ENCODE assay signal across 17 cellular contexts in genomic region chr6:52373294-52373693, GRCh38. TPM values are rescaled to one million over a fixed set of nuclear protein-coding genes. Genes with fewer than 3 reads are reported as not detected.
DNase-seq lines count a peak whose midpoint lies in the region; ATAC-seq and TF ChIP-seq lines count a peak whose summit lies in the region.
"Had no signal": no experiment of that assay in that cellular context is flagged by ENCODE, and none has a peak within 500 bp of the region (broad histone marks: within the 10 kb centered on the region; RNA-seq: fewer than 3 reads in every experiment).

No MANE protein-coding gene starts in this region.

- H3K27ac Mint-ChIP-seq in naive thymus-derived CD8-positive, alpha-beta T cell: peak overlapping the region; percentile 46 to 97 (median 77)
- H3K27ac Mint-ChIP-seq in T-helper 17 cell: no peak overlapping the region

- no peak for TF ChIP-seq CTCF in spleen (IDR thresholded peaks at IDR 0.05 in 8 of 11, conservative IDR thresholded peaks at IDR 0.05 in 3 of 11)

- H3K9me3 ChIP-seq in T-helper 17 cell (ENCODE audit: control insufficient read depth, low read length, poor library complexity, severe bottlenecking) (no peaks in the 10 kb centered on the region), spleen (peaks cover 0 to 3% (median 0%) of the 10 kb centered on the region in 8 donors)
- H3K9me3 ChIP-seq: HAP-1 had no signal

- in situ Hi-C loops in G401 (cut with HindIII; ENCODE audit: low sequenced_read_pairs): no loop called here

- peaks cover 49 to 97% (median 79%) of the 10 kb centered on the region in 4 donors for H3K4me1 Mint-ChIP-seq in naive thymus-derived CD8-positive, alpha-beta T cell
- H3K4me1 Mint-ChIP-seq in T-helper 17 cell: peaks cover 60% of the 10 kb centered on the region

- peaks cover 0 to 43% (median 32%) of the 10 kb centered on the region in 6 donors for H3K4me1 ChIP-seq in spleen
- H3K4me1 ChIP-seq: HAP-1 had no signal

- H3K36me3 Mint-ChIP-seq in naive thymus-derived CD8-positive, alpha-beta T cell: peaks cover 14 to 52% (median 18%) of the 10 kb centered on the region in 3 donors
- peaks cover 3% of the 10 kb centered on the region for H3K36me3 Mint-ChIP-seq in T-helper 17 cell (ENCODE audit: low read depth)

- no peak for ATAC-seq in naive thymus-derived CD8-positive, alpha-beta T cell
- ATAC-seq in GM19324 (IDR thresholded peaks at IDR 0.05; ENCODE audit: low FRiP score, unreplicated experiment) (no peak), T-helper 17 cell (no peak)
- ATAC-seq: K562, PC-3 had no signal

- peak; percentile 33 for DNase-seq in G401 (ENCODE audit: low spot score)
- DNase-seq in cerebellum (ENCODE audit: low spot score): peak; percentile 12
- no peak for DNase-seq in naive thymus-derived CD8-positive, alpha-beta T cell
- peak; percentile 40 for DNase-seq in superior temporal gyrus (ENCODE audit: extremely low spot score)
- no peak for DNase-seq in T-helper 17 cell
- DNase-seq in spleen: no peak
- DNase-seq: NCI-H1436, NCI-H2029, NCI-H2171, NCI-H446 treated with DMSO at 0.1 percent for 48 hours, NCI-H774, PC-3 had no signal

- no peak overlapping the region for H3K27ac ChIP-seq in spleen
- H3K27ac ChIP-seq: RWPE1 had no signal

- POLR2A ChIA-PET in naive thymus-derived CD8-positive, alpha-beta T cell (lab: Charles Lee): interaction anchor here (0.5 to 1.1 kb wide), 4 partner anchors 11 to 172 kb away, joined by 3 to 4 read pairs (median 3); partner anchors contain the start of gene PAQR8

- WGBS in spleen, 5 donors: 96 to 99% (median 97%) methylated on average over 4 of the region's 4 CpGs

- peaks cover 0 to 21% (median 0%) of the 10 kb centered on the region in 6 donors for H3K36me3 ChIP-seq in spleen
- H3K36me3 ChIP-seq: HAP-1 had no signal

- TF ChIP-seq POLR2A in spleen (IDR thresholded peaks at IDR 0.05): no peak

- intact Hi-C loops in spleen (cut with DNase I; ENCODE audit: low total_unique reads): no loop called here

- peaks cover 0 to 16% (median 5%) of the 10 kb centered on the region in 9 donors for H3K9me3 Mint-ChIP-seq in naive thymus-derived CD8-positive, alpha-beta T cell

- H3K27me3 ChIP-seq in spleen (replicated peaks in 1 of 7): no peaks in the 10 kb centered on the region

- no peak overlapping the region for H3K4me3 ChIP-seq in spleen
- H3K4me3 ChIP-seq: HAP-1, K562 had no signal

- H3K4me3 Mint-ChIP-seq in naive thymus-derived CD8-positive, alpha-beta T cell: no peak overlapping the region
- no peak overlapping the region for H3K4me3 Mint-ChIP-seq in T-helper 17 cell
- H3K4me3 Mint-ChIP-seq: CD14-positive monocyte had no signal

- no peaks in the 10 kb centered on the region for H3K27me3 Mint-ChIP-seq in naive thymus-derived CD8-positive, alpha-beta T cell
- H3K27me3 Mint-ChIP-seq in T-helper 17 cell: no peaks in the 10 kb centered on the region

RNA-seq across cellular contexts. Expression of gene PAQR8, which starts 11.3 kb away (rescaled TPM):
- total RNA-seq in G401 (2014; rRNA removed; shearing (Covaris generic)): 26.0 and 29.6 TPM in 2 replicates
- total RNA-seq in cerebellum (20.6 TPM), T-helper 17 cell (1 to 10 TPM; 3.6 to 7.7 TPM), spleen (10 to 100 TPM in 4 of 7 donors, 1 to 10 TPM in 3; 8.3 to 13.3 (median 11.3) TPM)
- 10 to 100 TPM; 28.9 to 31.7 TPM for total RNA-seq in naive thymus-derived CD8-positive, alpha-beta T cell
- 10 to 100 TPM; 14.3 to 35.0 (median 30.6) TPM for polyA plus RNA-seq in naive thymus-derived CD8-positive, alpha-beta T cell
- 1 to 10 TPM; 3.5 to 4.5 (median 4.3) TPM for polyA plus RNA-seq in spleen

RNA-seq across cellular contexts. Expression of gene EFHC1, which starts 46.8 kb away (rescaled TPM):
- total RNA-seq in G401 (2014; rRNA removed; shearing (Covaris generic)): 20.7 and 29.2 TPM in 2 replicates
- total RNA-seq in cerebellum (55.2 TPM), T-helper 17 cell (1 to 10 TPM; 5.3 to 7.5 TPM), spleen (10 to 100 TPM in 6 of 7 donors, 1 to 10 TPM in 1; 9.3 to 29.4 (median 16.7) TPM)
- 10 to 100 TPM; 13.0 to 15.5 TPM for total RNA-seq in naive thymus-derived CD8-positive, alpha-beta T cell
- 1 to 10 TPM; 2.5 to 5.1 (median 2.9) TPM for polyA plus RNA-seq in naive thymus-derived CD8-positive, alpha-beta T cell
- 10 to 100 TPM; 11.2 to 40.3 (median 16.9) TPM for polyA plus RNA-seq in spleen

Comparison
In these comparisons a context has a peak if more than half of its experiments do, and no peak if none do; other contexts are left out.
1. DNase-seq: peak in G401 (single experiment), cerebellum (single experiment) and superior temporal gyrus (single experiment); none in naive thymus-derived CD8-positive, alpha-beta T cell (0 of 10), T-helper 17 cell (0 of 3) and spleen (single experiment).